Comparison of ENCODE assay signal across 23 cellular contexts in genomic region chr10:22491480-22491879, GRCh38.
DNase-seq lines count a peak whose midpoint lies in the region; ATAC-seq, FAIRE-seq and TF ChIP-seq lines count a peak whose summit lies in the region.
"Had no signal": no experiment of that assay in that cellular context is flagged by ENCODE, and none has a peak within 500 bp of the region (broad histone marks: within the 10 kb centered on the region; RNA-seq: fewer than 3 reads in every experiment).

No MANE protein-coding gene starts in this region.

- H3K27me3 Mint-ChIP-seq in activated CD8-positive, alpha-beta T cell treated with anti-CD3 and anti-CD28 coated beads, Interleukin-2, amount 10 ng/mL, durations not matched to agents 7 days and 5 days (ENCODE audit: low read depth), result peaks cover 37% of the 10 kb centered on the region
- no peaks in the 10 kb centered on the region for H3K27me3 Mint-ChIP-seq in MCF 10A (ENCODE audit: insufficient read depth, unreplicated experiment)

- H3K4me1 Mint-ChIP-seq in activated CD8-positive, alpha-beta T cell treated with anti-CD3 and anti-CD28 coated beads, Interleukin-2, amount 10 ng/mL, durations not matched to agents 7 days and 5 days (ENCODE audit: low read depth), result peaks cover 32% of the 10 kb centered on the region
- H3K4me1 Mint-ChIP-seq in MCF 10A (ENCODE audit: insufficient read depth, unreplicated experiment), result no peaks in the 10 kb centered on the region
- H3K4me1 Mint-ChIP-seq: nephron had no signal

- peak; percentile 40 for FAIRE-seq in GM12892 (lab: Jason Lieb, UNC)
- FAIRE-seq: endothelial cell of umbilical vein, H54, K562, pancreas, RCC 7860 had no signal

- intact Hi-C loops in MCF 10A (cut with micrococcal nuclease), result no loop called here

- no peak for DNase-seq in GM12892 (ENCODE audit: insufficient read length)
- DNase-seq in activated CD8-positive, alpha-beta T cell treated with anti-CD3 and anti-CD28 coated beads, Interleukin-2, amount 10 ng/mL, durations not matched to agents 7 days and 5 days, result no peak
- DNase-seq in hippocampal formation (lab: John Stamatoyannopoulos, UW), result peak; percentile 54 to 78
- peak; percentile 36 for DNase-seq in occipital lobe (lab: John Stamatoyannopoulos, UW)
- DNase-seq in AG20443 (ENCODE audit: low spot score), result no peak
- DNase-seq in NOMO-1 treated with DMSO at 0.1 percent for 48 hours (lab: John Stamatoyannopoulos, UW; ENCODE audit: unreplicated experiment), result no peak
- DNase-seq in MCF 10A (ENCODE audit: unreplicated experiment), result no peak
- no peak for DNase-seq in HT-29 (ENCODE audit: low spot score)
- DNase-seq: DMS79 treated with DMSO at 0.1 percent for 48 hours; NCI-H1436 treated with DMSO at 0.1 percent for 48 hours; NCI-H2107; NCI-H510A; pancreas; stimulated activated CD8-positive, alpha-beta memory T cell treated with anti-CD3 and anti-CD28 coated beads, Interleukin-4, amount 100 ng/mL, for 48 hours had no signal

- peak; percentile 48 for ATAC-seq in activated CD8-positive, alpha-beta T cell treated with anti-CD3 and anti-CD28 coated beads, Interleukin-2, amount 10 ng/mL, durations not matched to agents 7 days and 5 days
- ATAC-seq: K562, left lobe of liver, pancreas, sciatic nerve had no signal

- POLR2A ChIA-PET in activated CD8-positive, alpha-beta T cell treated with anti-CD3 and anti-CD28 coated beads, Interleukin-2, amount 10 ng/mL, durations not matched to agents 7 days and 5 days (lab: Charles Lee), result interaction anchor here (0.7 to 2.7 kb wide), 3 partner anchors 54 to 175 kb away, joined by 3 to 16 read pairs (median 3); partner anchors contain the start of gene COMMD3
- POLR2A ChIA-PET in MCF 10A (lab: Yijun Ruan, JAX), result no interaction called here

- H3K9me3 Mint-ChIP-seq in activated CD8-positive, alpha-beta T cell treated with anti-CD3 and anti-CD28 coated beads, Interleukin-2, amount 10 ng/mL, durations not matched to agents 7 days and 5 days (ENCODE audit: insufficient read depth), result no peaks in the 10 kb centered on the region
- no peaks in the 10 kb centered on the region for H3K9me3 Mint-ChIP-seq in MCF 10A (ENCODE audit: unreplicated experiment)
- H3K9me3 Mint-ChIP-seq: activated CD4-positive, alpha-beta memory T cell treated with anti-CD3 and anti-CD28 coated beads for 36 hours; nephron; type B pancreatic cell had no signal

- CTCF ChIA-PET in activated CD8-positive, alpha-beta T cell treated with anti-CD3 and anti-CD28 coated beads, Interleukin-2, amount 10 ng/mL, durations not matched to agents 7 days and 5 days (lab: Charles Lee), result no interaction called here
- CTCF ChIA-PET in MCF 10A (lab: Yijun Ruan, JAX), result interaction anchor here (0.6 kb wide), 1 partner anchor 48 kb away, joined by 3 read pairs; no protein-coding TSS in a partner anchor

- no peak overlapping the region for H3K4me3 Mint-ChIP-seq in activated CD8-positive, alpha-beta T cell treated with anti-CD3 and anti-CD28 coated beads, Interleukin-2, amount 10 ng/mL, durations not matched to agents 7 days and 5 days
- H3K4me3 Mint-ChIP-seq in MCF 10A (ENCODE audit: unreplicated experiment), result no peak overlapping the region
- H3K4me3 Mint-ChIP-seq: activated CD4-positive, alpha-beta memory T cell treated with anti-CD3 and anti-CD28 coated beads for 36 hours; nephron; type B pancreatic cell had no signal

- BruUV-seq in MCF 10A (replicated peaks; lab: Mats Ljungman, UMichigan), result no TSS peak

- no peak for TF ChIP-seq POLR2A in GM12892 (IDR thresholded peaks at IDR 0.05; ENCODE audit: low read depth, low read length)

- H3K27ac Mint-ChIP-seq in activated CD8-positive, alpha-beta T cell treated with anti-CD3 and anti-CD28 coated beads, Interleukin-2, amount 10 ng/mL, durations not matched to agents 7 days and 5 days, result peak overlapping the region; percentile 77
- no peak overlapping the region for H3K27ac Mint-ChIP-seq in MCF 10A (ENCODE audit: low read depth, unreplicated experiment)
- H3K27ac Mint-ChIP-seq: activated CD4-positive, alpha-beta memory T cell treated with anti-CD3 and anti-CD28 coated beads for 36 hours; nephron; type B pancreatic cell had no signal

- peaks cover 10% of the 10 kb centered on the region for H3K36me3 Mint-ChIP-seq in activated CD8-positive, alpha-beta T cell treated with anti-CD3 and anti-CD28 coated beads, Interleukin-2, amount 10 ng/mL, durations not matched to agents 7 days and 5 days (ENCODE audit: low read depth)
- no peaks in the 10 kb centered on the region for H3K36me3 Mint-ChIP-seq in MCF 10A (ENCODE audit: insufficient read depth, unreplicated experiment)
- H3K36me3 Mint-ChIP-seq: activated CD4-positive, alpha-beta memory T cell treated with anti-CD3 and anti-CD28 coated beads for 36 hours; type B pancreatic cell had no signal

- TF ChIP-seq CTCF in MCF 10A (IDR thresholded peaks at IDR 0.05; ENCODE audit: unreplicated experiment), result no peak

Comparison
In these comparisons a context has a peak if more than half of its experiments do, and no peak if none do; other contexts are left out.
1. DNase-seq: peak in hippocampal formation (2 of 2) and occipital lobe (single experiment); none in GM12892 (single experiment), activated CD8-positive, alpha-beta T cell treated with anti-CD3 and anti-CD28 coated beads, Interleukin-2, amount 10 ng/mL, durations not matched to agents 7 days and 5 days (single experiment), AG20443 (single experiment), NOMO-1 treated with DMSO at 0.1 percent for 48 hours (single experiment), MCF 10A (single experiment) and HT-29 (single experiment).